8 cellular contexts compared by ENCODE assay signal in genomic region chr19:36527873-36528193, GRCh38. TPM values are rescaled to one million over a fixed set of nuclear protein-coding genes. Genes with fewer than 3 reads are reported as not detected.
A peak's percentile ranks its signal among the peaks of the same experiment; 100 is the strongest.
DNase-seq lines count a peak whose midpoint lies in the region; ATAC-seq and TF ChIP-seq lines count a peak whose summit lies in the region.

No MANE protein-coding gene starts in this region.

- peak; percentile 18 for ATAC-seq in HG03097 (IDR thresholded peaks at IDR 0.05; ENCODE audit: low FRiP score, unreplicated experiment)
- no peak for ATAC-seq in HG02870 (IDR thresholded peaks at IDR 0.05; ENCODE audit: unreplicated experiment)
- ATAC-seq in GM18520 (IDR thresholded peaks at IDR 0.05; ENCODE audit: unreplicated experiment), result no peak
- ATAC-seq in HG03520 (IDR thresholded peaks at IDR 0.05; ENCODE audit: unreplicated experiment), result no peak

- POLR2A ChIA-PET in A673 (lab: Charles Lee; ENCODE audit: low non-redundant PET) (no interaction called here), MCF 10A (lab: Yijun Ruan, JAX) (interaction anchor here (0.6 to 3.9 kb wide), 18 partner anchors 10 to 793 kb away, joined by 3 to 67 read pairs (median 6); partner anchors contain the start of genes POLR2I, TBCB, ZFP14 and ZNF146)

- intact Hi-C loops in A673 (cut with micrococcal nuclease; ENCODE audit: unreplicated experiment) (no loop called here), MCF 10A (cut with micrococcal nuclease) (loop anchor here (2.0 to 10.0 kb wide), 5 partner anchors 39 to 323 kb away; partner anchors contain the start of genes ZNF345, ZNF461, ZNF529 and ZNF566)

- H3K27ac Mint-ChIP-seq in MCF 10A (ENCODE audit: low read depth, unreplicated experiment), result peak overlapping the region; percentile 99

- BruUV-seq in A673 (replicated peaks; lab: Mats Ljungman, UMichigan) (no TSS peak), MCF 10A (replicated peaks; lab: Mats Ljungman, UMichigan) (no TSS peak)

- DNase-seq in A673 (ENCODE audit: low spot score) (no peak), MCF 10A (ENCODE audit: unreplicated experiment) (no peak), cerebellum (ENCODE audit: low spot score) (no peak)

- H3K36me3 Mint-ChIP-seq in MCF 10A (ENCODE audit: insufficient read depth, unreplicated experiment), result peaks cover 43% of the 10 kb centered on the region

- H3K4me3 Mint-ChIP-seq in MCF 10A (ENCODE audit: unreplicated experiment), result peak overlapping the region; percentile 96

- peaks cover 9% of the 10 kb centered on the region for H3K4me1 Mint-ChIP-seq in MCF 10A (ENCODE audit: insufficient read depth, unreplicated experiment)

- H3K27ac ChIP-seq in A673 (ENCODE audit: low read depth, low read length, poor library complexity, severe bottlenecking), result peak overlapping the region; percentile 90

- H3K9me3 ChIP-seq in A673 (ENCODE audit: low read depth, low read length, poor library complexity, severe bottlenecking), result peaks cover 27% of the 10 kb centered on the region
- peaks cover 18% of the 10 kb centered on the region for H3K9me3 ChIP-seq in mononuclear cell (ENCODE audit: low read depth, low read length)

- H3K36me3 ChIP-seq in A673 (ENCODE audit: insufficient read depth, low read length, poor library complexity, severe bottlenecking), result peaks cover 21% of the 10 kb centered on the region

- CTCF ChIA-PET in A673 (lab: Charles Lee), result no interaction called here
- CTCF ChIA-PET in MCF 10A (lab: Yijun Ruan, JAX), result no interaction called here

- H3K9me3 Mint-ChIP-seq in MCF 10A (ENCODE audit: unreplicated experiment), result peaks cover 12% of the 10 kb centered on the region

- no peaks in the 10 kb centered on the region for H3K27me3 ChIP-seq in A673 (replicated peaks; ENCODE audit: insufficient read depth, low read depth, low read length, poor library complexity)
- no peaks in the 10 kb centered on the region for H3K27me3 ChIP-seq in mononuclear cell (ENCODE audit: insufficient read depth, low read length)

- H3K4me3 ChIP-seq in A673 (ENCODE audit: low read depth, low read length, poor library complexity, severe bottlenecking), result peak overlapping the region; percentile 77
- peak overlapping the region; percentile 60 for H3K4me3 ChIP-seq in mononuclear cell (ENCODE audit: low read length)

- no peak for TF ChIP-seq CTCF in A673 (conservative IDR thresholded peaks at IDR 0.05; ENCODE audit: low read depth, low read length)
- TF ChIP-seq CTCF in MCF 10A (IDR thresholded peaks at IDR 0.05; ENCODE audit: unreplicated experiment), result no peak

- no peaks in the 10 kb centered on the region for H3K27me3 Mint-ChIP-seq in MCF 10A (ENCODE audit: insufficient read depth, unreplicated experiment)

- H3K4me1 ChIP-seq in A673 (ENCODE audit: insufficient read depth, low read length, poor library complexity, severe bottlenecking), result no peaks in the 10 kb centered on the region
- H3K4me1 ChIP-seq in mononuclear cell (ENCODE audit: insufficient read depth, low read length), result peaks cover 17% of the 10 kb centered on the region

RNA-seq across cellular contexts. Expression of gene ZNF260, which starts 0.2 kb away (rescaled TPM):
- total RNA-seq in A673 (2021) (18.0 and 20.4 TPM in 2 replicates), MCF 10A (2022) (13.8 and 14.5 TPM in 2 replicates), mononuclear cell (11.2 TPM), cerebellum (53.4 TPM)

RNA-seq across cellular contexts. Expression of gene ZNF566, which starts 38.5 kb away (rescaled TPM):
- total RNA-seq in A673 (2021), result 16.2 and 16.4 TPM in 2 replicates
- total RNA-seq in MCF 10A (2022), result 3.9 and 6.6 TPM in 2 replicates
- 8.5 TPM for total RNA-seq in mononuclear cell
- 37.5 TPM for total RNA-seq in cerebellum

RNA-seq across cellular contexts. Expression of gene ZNF529, which starts 45.3 kb away (rescaled TPM):
- total RNA-seq in A673 (2021) (17.8 and 19.0 TPM in 2 replicates), MCF 10A (2022) (11.4 and 12.8 TPM in 2 replicates), mononuclear cell (23.6 TPM), cerebellum (41.0 TPM)
